30 cellular contexts compared by ENCODE assay signal in the genomic region with DNA sequence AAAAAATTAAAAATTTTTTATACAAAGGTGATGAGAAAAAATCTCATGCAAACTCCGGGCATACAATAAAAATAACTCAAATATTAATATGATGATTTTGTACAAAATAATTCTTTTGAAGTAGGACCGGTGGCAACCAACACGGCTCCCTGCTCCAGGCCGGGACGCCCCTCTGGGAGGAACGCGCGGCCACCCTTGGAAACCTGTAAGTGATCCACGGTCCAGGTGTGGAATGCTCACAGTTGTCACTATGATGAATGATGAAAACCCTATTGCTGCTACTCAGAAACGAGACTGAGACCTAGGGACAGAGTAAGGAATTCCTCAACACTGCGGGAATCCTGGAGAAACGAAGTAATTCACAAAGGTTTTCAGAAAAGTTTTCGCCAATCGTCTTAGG.
"Had no signal": no experiment of that assay in that cellular context is flagged by ENCODE, and none has a peak within 500 bp of the region (broad histone marks: within the 10 kb centered on the region; RNA-seq: fewer than 3 reads in every experiment).

No MANE protein-coding gene starts in this region.

- H3K9me3 ChIP-seq: neutrophil, ovary, psoas muscle, right lobe of liver, sigmoid colon, suprapubic skin, testis, upper lobe of left lung, vagina had no signal

- H3K36me3 ChIP-seq: neural progenitor cell, neutrophil, ovary, right lobe of liver, sigmoid colon, suprapubic skin, tibial nerve, upper lobe of left lung, vagina had no signal

- H3K79me2 ChIP-seq: parathyroid adenoma had no signal

- H3K4me2 ChIP-seq: neural progenitor cell had no signal

- FAIRE-seq: small intestine, urothelium cell line had no signal

- H3K36me3 Mint-ChIP-seq: naive thymus-derived CD4-positive, alpha-beta T cell; natural killer cell; neural progenitor cell; stimulated activated memory B cell treated with anti-CD40 and anti-IgM and Interleukin-4, amounts not matched to agents 10 μg/mL and 1 μg/mL and 100 μg/mL, for 72 hours had no signal

- DNase-seq: naive thymus-derived CD4-positive, alpha-beta T cell; natural killer cell; nucleus accumbens; ovary; psoas muscle; right cardiac atrium; right lobe of liver; sigmoid colon; small intestine; stimulated activated CD4-positive, alpha-beta T cell treated with anti-CD3 and anti-CD28 coated beads, Interleukin-12 subunit alpha, Interleukin-12 subunit beta, amount 100 ng/mL, for 4 hours; stimulated activated CD4-positive, alpha-beta T cell treated with anti-CD3 and anti-CD28 coated beads, Interleukin-1b, Interleukin-23, amount 100 ng/mL, for 48 hours; stimulated activated CD4-positive, alpha-beta T cell treated with anti-CD3 and anti-CD28 coated beads, Interleukin-4, amount 100 ng/mL, for 1 hour; stimulated activated CD4-positive, alpha-beta T cell treated with anti-CD3 and anti-CD28 coated beads, Interleukin-4, amount 100 ng/mL, for 4 hours; stimulated activated CD8-positive, alpha-beta memory T cell treated with anti-CD3 and anti-CD28 coated beads, Interleukin-4, amount 100 ng/mL, for 48 hours; stimulated activated naive CD4-positive, alpha-beta T cell; stimulated activated naive CD8-positive, alpha-beta T cell treated with anti-CD3 and anti-CD28 coated beads, Interleukin-15, amount 100 ng/mL, for 72 hours; stimulated activated naive CD8-positive, alpha-beta T cell treated with anti-CD3 and anti-CD28 coated beads, Interleukin-15, Interleukin-2, amounts not matched to agents 100 U/mL and 50 U/mL, for 24 hours; substantia nigra; testis; trophoblast cell had no signal

- H3K4me1 ChIP-seq: psoas muscle, right lobe of liver, sigmoid colon had no signal

- ATAC-seq: naive thymus-derived CD4-positive, alpha-beta T cell; natural killer cell; psoas muscle; right cardiac atrium; right lobe of liver; stimulated activated memory B cell treated with anti-CD40 and anti-IgM and Interleukin-4, amounts not matched to agents 10 μg/mL and 1 μg/mL and 100 μg/mL, for 72 hours; stimulated activated naive CD8-positive, alpha-beta T cell treated with anti-CD3 and anti-CD28 coated beads, Interleukin-15, amount 100 ng/mL, for 72 hours; stimulated activated naive CD8-positive, alpha-beta T cell treated with anti-CD3 and anti-CD28 coated beads, Interleukin-15, Interleukin-2, amounts not matched to agents 100 U/mL and 50 U/mL, for 24 hours had no signal

- H3K9ac ChIP-seq: neural progenitor cell, parathyroid adenoma had no signal

- H3K4me3 ChIP-seq: neural progenitor cell, ovary, psoas muscle, right lobe of liver, sigmoid colon, suprapubic skin, testis, tibial nerve, upper lobe of left lung, vagina had no signal

- H3K9me3 Mint-ChIP-seq: natural killer cell, nephron had no signal

- H3K4me3 Mint-ChIP-seq: naive thymus-derived CD4-positive, alpha-beta T cell; natural killer cell; nephron; neural progenitor cell; stimulated activated memory B cell treated with anti-CD40 and anti-IgM and Interleukin-4, amounts not matched to agents 10 μg/mL and 1 μg/mL and 100 μg/mL, for 72 hours; stimulated activated naive CD8-positive, alpha-beta T cell treated with anti-CD3 and anti-CD28 coated beads, Interleukin-15, amount 100 ng/mL, for 72 hours had no signal

- H3K27me3 ChIP-seq: neural progenitor cell, neutrophil, ovary, right lobe of liver, sigmoid colon, testis, tibial nerve, upper lobe of left lung, vagina had no signal

- H3K4me1 Mint-ChIP-seq: natural killer cell; stimulated activated memory B cell treated with anti-CD40 and anti-IgM and Interleukin-4, amounts not matched to agents 10 μg/mL and 1 μg/mL and 100 μg/mL, for 72 hours; stimulated activated naive CD8-positive, alpha-beta T cell treated with anti-CD3 and anti-CD28 coated beads, Interleukin-15, amount 100 ng/mL, for 72 hours had no signal

- H3K27ac Mint-ChIP-seq: natural killer cell; nephron; neural progenitor cell; stimulated activated memory B cell treated with anti-CD40 and anti-IgM and Interleukin-4, amounts not matched to agents 10 μg/mL and 1 μg/mL and 100 μg/mL, for 72 hours; stimulated activated naive CD8-positive, alpha-beta T cell treated with anti-CD3 and anti-CD28 coated beads, Interleukin-15, amount 100 ng/mL, for 72 hours had no signal

- H2AFZ ChIP-seq: neural progenitor cell, parathyroid adenoma had no signal

- H3K27ac ChIP-seq: neural progenitor cell, neutrophil, ovary, parathyroid adenoma, psoas muscle, right lobe of liver, sigmoid colon, suprapubic skin, testis, tibial nerve, upper lobe of left lung, vagina had no signal

- H3K27me3 Mint-ChIP-seq: naive thymus-derived CD4-positive, alpha-beta T cell; stimulated activated memory B cell treated with anti-CD40 and anti-IgM and Interleukin-4, amounts not matched to agents 10 μg/mL and 1 μg/mL and 100 μg/mL, for 72 hours; stimulated activated naive CD8-positive, alpha-beta T cell treated with anti-CD3 and anti-CD28 coated beads, Interleukin-15, amount 100 ng/mL, for 72 hours had no signal
